18 cellular contexts compared by ENCODE assay signal in the genomic region with DNA sequence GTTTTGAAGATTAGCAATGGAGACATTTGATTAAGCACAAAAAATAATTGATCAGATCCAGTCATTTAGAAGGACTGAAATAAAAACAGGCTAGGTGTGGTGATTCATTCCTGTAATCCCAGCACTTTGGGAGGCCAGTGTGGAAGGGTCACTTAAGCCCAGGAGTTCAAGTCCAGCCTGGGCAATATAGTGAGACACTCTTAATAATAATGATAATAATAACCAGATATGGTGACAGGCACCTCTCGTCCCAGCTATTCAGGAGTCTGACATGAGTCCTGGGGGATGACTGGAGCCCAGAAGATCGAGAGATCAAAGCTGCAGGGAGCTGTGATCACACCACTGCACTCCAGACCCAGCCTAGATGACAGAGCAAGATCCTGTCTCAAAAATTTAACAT.
"Had no signal": no experiment of that assay in that cellular context is flagged by ENCODE, and none has a peak within 500 bp of the region (broad histone marks: within the 10 kb centered on the region; RNA-seq: fewer than 3 reads in every experiment).

No MANE protein-coding gene starts in this region.

- H3K9ac ChIP-seq: neural progenitor cell had no signal

- H3K9me3 ChIP-seq: gastrocnemius medialis, heart left ventricle, pancreas, upper lobe of left lung had no signal

- H3K4me2 ChIP-seq: neural progenitor cell had no signal

- H3K36me3 Mint-ChIP-seq: activated naive CD4-positive, alpha-beta T cell treated with anti-CD3 and anti-CD28 coated beads, Interleukin-2, amount 10 ng/mL, durations not matched to agents 7 days and 5 days; mesothelial cell of epicardium; neural progenitor cell; T-cell had no signal

- H2AFZ ChIP-seq: neural progenitor cell had no signal

- ATAC-seq: activated T-helper 17 cell treated with anti-CD3 and anti-CD28 coated beads, Interleukin-2, amount 50 U/mL, for 72 hours; gastrocnemius medialis; heart left ventricle; pancreas; stimulated activated naive CD8-positive, alpha-beta T cell treated with anti-CD3 and anti-CD28 coated beads, Interleukin-15, Interleukin-2, amounts not matched to agents 100 U/mL and 50 U/mL, for 24 hours; T-cell had no signal

- H3K4me3 Mint-ChIP-seq: activated naive CD4-positive, alpha-beta T cell treated with anti-CD3 and anti-CD28 coated beads, Interleukin-2, amount 10 ng/mL, durations not matched to agents 7 days and 5 days; activated T-helper 17 cell treated with anti-CD3 and anti-CD28 coated beads, Interleukin-2, amount 50 U/mL, for 72 hours; mesothelial cell of epicardium; neural progenitor cell; T-cell had no signal

- H3K36me3 ChIP-seq: gastrocnemius medialis, heart left ventricle, neural progenitor cell, pancreas, upper lobe of left lung had no signal

- H3K27ac Mint-ChIP-seq: activated naive CD4-positive, alpha-beta T cell treated with anti-CD3 and anti-CD28 coated beads, Interleukin-2, amount 10 ng/mL, durations not matched to agents 7 days and 5 days; activated T-helper 17 cell treated with anti-CD3 and anti-CD28 coated beads, Interleukin-2, amount 50 U/mL, for 72 hours; mesothelial cell of epicardium; neural progenitor cell; T-cell had no signal

- DNase-seq: activated CD4-positive, alpha-beta T cell treated with anti-CD3 and anti-CD28 coated beads for 1 hour; activated CD4-positive, alpha-beta T cell treated with anti-CD3 and anti-CD28 coated beads, Interleukin-2, amount 50 U/mL, for 48 hours; activated naive CD4-positive, alpha-beta T cell treated with anti-CD3 and anti-CD28 coated beads, Interleukin-2, amount 10 ng/mL, durations not matched to agents 7 days and 5 days; caudate nucleus; cortex of kidney; effector memory CD4-positive, alpha-beta T cell; gastrocnemius medialis; heart left ventricle; pancreas; stimulated activated CD4-positive, alpha-beta T cell treated with anti-CD3 and anti-CD28 coated beads, Interleukin-4, amount 100 ng/mL, for 24 hours; stimulated activated naive CD8-positive, alpha-beta T cell treated with anti-CD3 and anti-CD28 coated beads, Interleukin-15, Interleukin-2, amounts not matched to agents 100 U/mL and 50 U/mL, for 24 hours; T-cell; T-helper 9 cell; upper lobe of left lung had no signal

- H3K4me3 ChIP-seq: gastrocnemius medialis, heart left ventricle, neural progenitor cell, pancreas, upper lobe of left lung had no signal

- H3K9me3 Mint-ChIP-seq: activated naive CD4-positive, alpha-beta T cell treated with anti-CD3 and anti-CD28 coated beads, Interleukin-2, amount 10 ng/mL, durations not matched to agents 7 days and 5 days; activated T-helper 17 cell treated with anti-CD3 and anti-CD28 coated beads, Interleukin-2, amount 50 U/mL, for 72 hours; mesothelial cell of epicardium; neural progenitor cell; T-cell had no signal

- H3K27me3 ChIP-seq: pancreas had no signal

- H3K27ac ChIP-seq: gastrocnemius medialis, neural progenitor cell, pancreas, upper lobe of left lung, VCaP had no signal

- H3K4me1 ChIP-seq: pancreas had no signal
